In genomic region chr16:19067349-19068236, GRCh38 we compare ENCODE assay signal across 8 cellular contexts. TPM values are rescaled to one million over a fixed set of nuclear protein-coding genes. Genes with fewer than 3 reads are reported as not detected.
A peak's percentile ranks its signal among the peaks of the same experiment; 100 is the strongest.
DNase-seq lines count a peak whose midpoint lies in the region; ATAC-seq and TF ChIP-seq lines count a peak whose summit lies in the region.

COQ7 (plus strand) TSS chr16:19067614; CDS start chr16:19067665, 51 bp downstream.

- H3K27ac ChIP-seq in DOHH2 (ENCODE audit: low read depth, low read length) (peak within 1 kb of the TSS; percentile 90), RWPE1 (peak within 1 kb of the TSS; percentile 98)

- H3K4me1 Mint-ChIP-seq in activated T-helper 17 cell treated with anti-CD3 and anti-CD28 coated beads, Interleukin-2, amount 50 U/mL, for 72 hours = peaks cover 11% of the 10 kb centered on the region
- H3K4me1 Mint-ChIP-seq in naive B cell = peaks cover 10 to 17% (median 12%) of the 10 kb centered on the region in 3 donors
- H3K4me1 Mint-ChIP-seq in stimulated activated memory B cell treated with anti-CD40 and anti-IgM and Interleukin-4, amounts not matched to agents 10 μg/mL and 1 μg/mL and 100 μg/mL, for 72 hours = peaks cover 21% of the 10 kb centered on the region

- 0 out of 2 replicates have a peak, but pooled peaks cover 5% of the 10 kb centered on the region for H3K27me3 ChIP-seq in DOHH2 (ENCODE audit: control insufficient read depth, low read length)

- POLR2A ChIA-PET in RWPE1 (lab: Yijun Ruan, JAX; ENCODE audit: low non-redundant PET) = interaction anchor here (0.5 to 0.7 kb wide), 2 partner anchors 22 to 187 kb away, joined by 3 read pairs; no protein-coding TSS in a partner anchor

- CTCF ChIA-PET in RWPE1 (lab: Yijun Ruan, JAX) = interaction anchor here (0.6 kb wide), 1 partner anchor 37 kb away, joined by 4 read pairs; no protein-coding TSS in a partner anchor

- H3K79me2 ChIP-seq in DOHH2 (ENCODE audit: control insufficient read depth, low read length) = peaks cover 13% of the 10 kb centered on the region

- H3F3A ChIP-seq in DOHH2 (ENCODE audit: control insufficient read depth, insufficient read depth) = no peaks in the 10 kb centered on the region

- ATAC-seq in activated T-helper 17 cell treated with anti-CD3 and anti-CD28 coated beads, Interleukin-2, amount 50 U/mL, for 72 hours (replicated peaks) = peak; percentile 94
- peak; percentile 80 to 81 for ATAC-seq in naive B cell (ENCODE audit: low read depth in 2 of 2)
- ATAC-seq in stimulated activated memory B cell treated with anti-CD40 and anti-IgM and Interleukin-4, amounts not matched to agents 10 μg/mL and 1 μg/mL and 100 μg/mL, for 72 hours = peak; percentile 98

- no peaks in the 10 kb centered on the region for H3K9me2 ChIP-seq in DOHH2 (replicated peaks; ENCODE audit: control insufficient read depth, low read length)

- H3K9me3 Mint-ChIP-seq in activated T-helper 17 cell treated with anti-CD3 and anti-CD28 coated beads, Interleukin-2, amount 50 U/mL, for 72 hours = peaks cover 3% of the 10 kb centered on the region
- no peaks in the 10 kb centered on the region for H3K9me3 Mint-ChIP-seq in naive B cell
- H3K9me3 Mint-ChIP-seq in stimulated activated memory B cell treated with anti-CD40 and anti-IgM and Interleukin-4, amounts not matched to agents 10 μg/mL and 1 μg/mL and 100 μg/mL, for 72 hours = no peaks in the 10 kb centered on the region

- H3K4me2 ChIP-seq in DOHH2 (ENCODE audit: low read length) = peak within 1 kb of the TSS; percentile 69

- H3K36me3 Mint-ChIP-seq in activated T-helper 17 cell treated with anti-CD3 and anti-CD28 coated beads, Interleukin-2, amount 50 U/mL, for 72 hours (ENCODE audit: low read depth) = peaks cover 15% of the 10 kb centered on the region
- peaks cover 0 to 5% of the 10 kb centered on the region in 2 donors for H3K36me3 Mint-ChIP-seq in naive B cell
- H3K36me3 Mint-ChIP-seq in stimulated activated memory B cell treated with anti-CD40 and anti-IgM and Interleukin-4, amounts not matched to agents 10 μg/mL and 1 μg/mL and 100 μg/mL, for 72 hours = peaks cover 14% of the 10 kb centered on the region

- DNase-seq in GOT3 (lab: John Stamatoyannopoulos, UW) = peak; percentile 96
- peak; percentile 99 for DNase-seq in LNCaP clone FGC (ENCODE audit: low read depth)
- DNase-seq in RWPE1 (ENCODE audit: low spot score) = peak; percentile 99
- peak; percentile 100 for DNase-seq in fibroblast of gingiva (ENCODE audit: low read depth)
- peak; percentile 99 for DNase-seq in naive B cell

- H3K4me3 Mint-ChIP-seq in activated T-helper 17 cell treated with anti-CD3 and anti-CD28 coated beads, Interleukin-2, amount 50 U/mL, for 72 hours = peak within 1 kb of the TSS; percentile 89
- peak within 1 kb of the TSS; percentile 85 to 99 (median 95) for H3K4me3 Mint-ChIP-seq in naive B cell
- H3K4me3 Mint-ChIP-seq in stimulated activated memory B cell treated with anti-CD40 and anti-IgM and Interleukin-4, amounts not matched to agents 10 μg/mL and 1 μg/mL and 100 μg/mL, for 72 hours = peak within 1 kb of the TSS; percentile 85

- H3K4me3 ChIP-seq in DOHH2 (ENCODE audit: low read length) (peak within 1 kb of the TSS; percentile 81), LNCaP clone FGC (ENCODE audit: low read depth, low read length) (peak within 1 kb of the TSS; percentile 67)

- H4K20me1 ChIP-seq in DOHH2 (ENCODE audit: control insufficient read depth, insufficient read depth, low read depth, low read length) = no peaks in the 10 kb centered on the region

- H3K27me3 Mint-ChIP-seq in activated T-helper 17 cell treated with anti-CD3 and anti-CD28 coated beads, Interleukin-2, amount 50 U/mL, for 72 hours = no peaks in the 10 kb centered on the region
- peaks cover 0 to 9% (median 6%) of the 10 kb centered on the region in 3 donors for H3K27me3 Mint-ChIP-seq in naive B cell
- no peaks in the 10 kb centered on the region for H3K27me3 Mint-ChIP-seq in stimulated activated memory B cell treated with anti-CD40 and anti-IgM and Interleukin-4, amounts not matched to agents 10 μg/mL and 1 μg/mL and 100 μg/mL, for 72 hours

- no peaks in the 10 kb centered on the region for H3K9me3 ChIP-seq in DOHH2 (ENCODE audit: control insufficient read depth, insufficient read depth, low read length)

- no peaks in the 10 kb centered on the region for H3K36me3 ChIP-seq in DOHH2 (ENCODE audit: control insufficient read depth, low read length)

- H3K4me1 ChIP-seq in DOHH2 (ENCODE audit: control insufficient read depth, low read length) = peaks cover 13% of the 10 kb centered on the region

- peak within 1 kb of the TSS; percentile 98 for H3K27ac Mint-ChIP-seq in activated T-helper 17 cell treated with anti-CD3 and anti-CD28 coated beads, Interleukin-2, amount 50 U/mL, for 72 hours
- H3K27ac Mint-ChIP-seq in naive B cell = peak within 1 kb of the TSS; percentile 98 to 100 (median 100)
- H3K27ac Mint-ChIP-seq in stimulated activated memory B cell treated with anti-CD40 and anti-IgM and Interleukin-4, amounts not matched to agents 10 μg/mL and 1 μg/mL and 100 μg/mL, for 72 hours = peak within 1 kb of the TSS; percentile 97

- TF ChIP-seq CTCF in DOHH2 (IDR thresholded peaks at IDR 0.05; ENCODE audit: low read depth, low read length, poor library complexity, severe bottlenecking) = no peak
- no peak for TF ChIP-seq CTCF in LNCaP clone FGC (IDR thresholded peaks at IDR 0.05; ENCODE audit: control insufficient read depth, extremely low read depth, insufficient read depth)
- no peak for TF ChIP-seq CTCF in RWPE1 (conservative IDR thresholded peaks at IDR 0.05; ENCODE audit: low read depth)

RNA-seq across cellular contexts. Expression of gene COQ7, which starts in this region (rescaled TPM):
- 10 to 100 TPM; 11.6 to 18.2 TPM for total RNA-seq in activated T-helper 17 cell treated with anti-CD3 and anti-CD28 coated beads, Interleukin-2, amount 50 U/mL, for 72 hours
- polyA plus RNA-seq in naive B cell (ENCODE audit: low read depth in 6 of 6) = 10 to 100 TPM; 21.5 to 50.0 (median 30.6) TPM

Comparison
In these comparisons a context has a peak if more than half of its experiments do, and no peak if none do; other contexts are left out.
1. Peak in every context shown above with its lines: DNase-seq, ATAC-seq, H3K4me3 ChIP-seq and H3K27ac ChIP-seq.